In the genomic region with DNA sequence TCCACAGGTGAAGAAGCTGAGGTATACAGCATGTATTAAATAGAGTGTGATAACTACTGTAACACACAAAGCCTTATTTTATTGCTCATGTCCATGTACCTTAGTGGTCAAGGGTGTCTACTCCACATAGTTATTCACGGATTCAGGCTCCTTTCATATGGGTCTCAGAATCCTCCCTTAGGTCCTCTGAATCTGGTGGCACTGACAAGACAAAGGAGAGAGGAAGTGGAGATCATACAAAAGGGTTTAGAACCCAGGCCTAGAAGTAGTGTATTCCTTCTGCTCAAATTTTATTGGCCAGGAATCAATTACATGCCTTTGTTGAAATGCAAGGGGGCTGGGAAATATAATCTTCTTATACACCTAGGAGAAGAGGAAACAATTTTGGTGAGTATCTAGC, we compare ENCODE assay signal across 2 cellular contexts.
TF ChIP-seq lines count a peak whose summit lies in the region.

No MANE protein-coding gene starts in this region.

TF ChIP-seq in A549, 52 proteins besides CTCF, POLR2A, EP300 and RAD21 (continued from another document):
- TF ChIP-seq ELK1 (IDR thresholded peaks at IDR 0.05; ENCODE audit: low read depth, low read length) (no peak), MYC (IDR thresholded peaks at IDR 0.05; ENCODE audit: borderline replicate concordance, low read length) (no peak), FOSB (CRISPR knock-in tag; IDR thresholded peaks at IDR 0.05) (no peak), FOSL2 (IDR thresholded peaks at IDR 0.05) (no peak), FOSL2 (CRISPR knock-in tag; IDR thresholded peaks at IDR 0.05) (no peak), CEBPB (IDR thresholded peaks at IDR 0.05) (no peak), JUNB (IDR thresholded peaks at IDR 0.05) (no peak), NPAS2 (CRISPR knock-in tag; IDR thresholded peaks at IDR 0.05; ENCODE audit: borderline replicate concordance) (no peak), BHLHE40 (IDR thresholded peaks at IDR 0.05; ENCODE audit: low read depth, low read length) (no peak)
- TF ChIP-seq, protein P1, sequence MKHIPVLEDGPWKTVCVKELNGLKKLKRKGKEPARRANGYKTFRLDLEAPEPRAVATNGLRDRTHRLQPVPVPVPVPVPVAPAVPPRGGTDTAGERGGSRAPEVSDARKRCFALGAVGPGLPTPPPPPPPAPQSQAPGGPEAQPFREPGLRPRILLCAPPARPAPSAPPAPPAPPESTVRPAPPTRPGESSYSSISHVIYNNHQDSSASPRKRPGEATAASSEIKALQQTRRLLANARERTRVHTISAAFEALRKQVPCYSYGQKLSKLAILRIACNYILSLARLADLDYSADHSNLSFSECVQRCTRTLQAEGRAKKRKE (CRISPR knock-in tag; IDR thresholded peaks at IDR 0.05; ENCODE audit: low read depth) = no peak
- TF ChIP-seq, protein P2, sequence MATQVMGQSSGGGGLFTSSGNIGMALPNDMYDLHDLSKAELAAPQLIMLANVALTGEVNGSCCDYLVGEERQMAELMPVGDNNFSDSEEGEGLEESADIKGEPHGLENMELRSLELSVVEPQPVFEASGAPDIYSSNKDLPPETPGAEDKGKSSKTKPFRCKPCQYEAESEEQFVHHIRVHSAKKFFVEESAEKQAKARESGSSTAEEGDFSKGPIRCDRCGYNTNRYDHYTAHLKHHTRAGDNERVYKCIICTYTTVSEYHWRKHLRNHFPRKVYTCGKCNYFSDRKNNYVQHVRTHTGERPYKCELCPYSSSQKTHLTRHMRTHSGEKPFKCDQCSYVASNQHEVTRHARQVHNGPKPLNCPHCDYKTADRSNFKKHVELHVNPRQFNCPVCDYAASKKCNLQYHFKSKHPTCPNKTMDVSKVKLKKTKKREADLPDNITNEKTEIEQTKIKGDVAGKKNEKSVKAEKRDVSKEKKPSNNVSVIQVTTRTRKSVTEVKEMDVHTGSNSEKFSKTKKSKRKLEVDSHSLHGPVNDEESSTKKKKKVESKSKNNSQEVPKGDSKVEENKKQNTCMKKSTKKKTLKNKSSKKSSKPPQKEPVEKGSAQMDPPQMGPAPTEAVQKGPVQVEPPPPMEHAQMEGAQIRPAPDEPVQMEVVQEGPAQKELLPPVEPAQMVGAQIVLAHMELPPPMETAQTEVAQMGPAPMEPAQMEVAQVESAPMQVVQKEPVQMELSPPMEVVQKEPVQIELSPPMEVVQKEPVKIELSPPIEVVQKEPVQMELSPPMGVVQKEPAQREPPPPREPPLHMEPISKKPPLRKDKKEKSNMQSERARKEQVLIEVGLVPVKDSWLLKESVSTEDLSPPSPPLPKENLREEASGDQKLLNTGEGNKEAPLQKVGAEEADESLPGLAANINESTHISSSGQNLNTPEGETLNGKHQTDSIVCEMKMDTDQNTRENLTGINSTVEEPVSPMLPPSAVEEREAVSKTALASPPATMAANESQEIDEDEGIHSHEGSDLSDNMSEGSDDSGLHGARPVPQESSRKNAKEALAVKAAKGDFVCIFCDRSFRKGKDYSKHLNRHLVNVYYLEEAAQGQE (IDR thresholded peaks at IDR 0.05) = no peak
- TF ChIP-seq, protein P3, sequence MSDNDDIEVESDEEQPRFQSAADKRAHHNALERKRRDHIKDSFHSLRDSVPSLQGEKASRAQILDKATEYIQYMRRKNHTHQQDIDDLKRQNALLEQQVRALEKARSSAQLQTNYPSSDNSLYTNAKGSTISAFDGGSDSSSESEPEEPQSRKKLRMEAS (IDR thresholded peaks at IDR 0.05) = no peak
TF ChIP-seq in A549: peak in this region for 0.

TF ChIP-seq in GM12878, 131 proteins besides CTCF, POLR2A, EP300 and RAD21:
- TF ChIP-seq, protein P4, sequence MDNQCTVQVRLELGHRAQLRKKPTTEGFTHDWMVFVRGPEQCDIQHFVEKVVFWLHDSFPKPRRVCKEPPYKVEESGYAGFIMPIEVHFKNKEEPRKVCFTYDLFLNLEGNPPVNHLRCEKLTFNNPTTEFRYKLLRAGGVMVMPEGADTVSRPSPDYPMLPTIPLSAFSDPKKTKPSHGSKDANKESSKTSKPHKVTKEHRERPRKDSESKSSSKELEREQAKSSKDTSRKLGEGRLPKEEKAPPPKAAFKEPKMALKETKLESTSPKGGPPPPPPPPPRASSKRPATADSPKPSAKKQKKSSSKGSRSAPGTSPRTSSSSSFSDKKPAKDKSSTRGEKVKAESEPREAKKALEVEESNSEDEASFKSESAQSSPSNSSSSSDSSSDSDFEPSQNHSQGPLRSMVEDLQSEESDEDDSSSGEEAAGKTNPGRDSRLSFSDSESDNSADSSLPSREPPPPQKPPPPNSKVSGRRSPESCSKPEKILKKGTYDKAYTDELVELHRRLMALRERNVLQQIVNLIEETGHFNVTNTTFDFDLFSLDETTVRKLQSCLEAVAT (IDR thresholded peaks at IDR 0.05) = no peak
- TF ChIP-seq SPI1 (IDR thresholded peaks at IDR 0.05; ENCODE audit: borderline replicate concordance, insufficient read depth, low read depth, low read length) (0 out of 2 replicates have a peak, but pooled peaks have one; percentile 25), ZNF217 (IDR thresholded peaks at IDR 0.05) (no peak)
